Comparison of ENCODE assay signal across 1 cellular context in the genomic region with DNA sequence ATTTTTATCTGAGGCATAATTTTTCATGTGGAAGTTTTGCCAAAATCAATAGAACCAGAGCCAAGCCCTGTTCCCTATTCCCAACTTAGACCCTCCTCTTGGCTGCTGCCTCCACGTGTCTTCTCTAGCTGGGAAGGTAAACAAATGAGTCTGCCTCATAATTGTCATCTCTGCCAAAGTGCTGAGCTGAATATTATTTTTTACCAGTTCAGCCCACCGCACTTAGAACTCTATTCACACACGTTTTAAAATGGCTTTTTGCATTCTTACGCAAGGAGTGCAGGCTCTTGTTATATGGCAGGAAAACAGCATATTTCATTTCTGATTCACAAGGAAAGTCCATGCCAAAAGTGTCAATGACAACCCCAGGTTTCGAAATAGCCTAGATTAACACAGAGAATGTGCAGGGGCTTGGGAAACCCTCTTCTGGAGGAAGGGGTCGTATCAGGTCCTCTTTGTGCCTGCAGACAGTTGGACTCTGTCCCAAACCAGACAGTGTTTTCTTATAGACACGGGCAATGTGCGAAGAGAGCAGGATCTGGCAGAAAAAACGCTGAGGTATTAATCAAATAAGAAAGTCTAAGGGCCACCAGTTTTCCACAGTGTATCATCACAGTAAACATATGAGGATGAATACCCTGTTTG.
TF ChIP-seq lines count a peak whose summit lies in the region.

No MANE protein-coding gene starts in this region.

TF ChIP-seq in HEK293, 187 proteins besides CTCF, POLR2A, EP300 and RAD21 (continued from another document):
- TF ChIP-seq, protein P1, sequence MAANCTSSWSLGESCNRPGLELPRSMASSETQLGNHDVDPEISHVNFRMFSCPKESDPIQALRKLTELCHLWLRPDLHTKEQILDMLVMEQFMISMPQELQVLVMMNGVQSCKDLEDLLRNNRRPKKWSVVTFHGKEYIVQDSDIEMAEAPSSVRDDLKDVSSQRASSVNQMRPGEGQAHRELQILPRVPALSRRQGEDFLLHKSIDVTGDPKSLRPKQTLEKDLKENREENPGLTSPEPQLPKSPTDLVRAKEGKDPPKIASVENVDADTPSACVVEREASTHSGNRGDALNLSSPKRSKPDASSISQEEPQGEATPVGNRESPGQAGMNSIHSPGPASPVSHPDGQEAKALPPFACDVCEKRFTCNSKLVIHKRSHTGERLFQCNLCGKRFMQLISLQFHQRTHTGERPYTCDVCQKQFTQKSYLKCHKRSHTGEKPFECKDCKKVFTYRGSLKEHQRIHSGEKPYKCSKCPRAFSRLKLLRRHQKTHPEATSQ (tag by site-specific recombination; IDR thresholded peaks at IDR 0.05) = no peak
- no peak for TF ChIP-seq ZNF37A (tag by site-specific recombination; IDR thresholded peaks at IDR 0.05)
- TF ChIP-seq ZNF223 (tag by site-specific recombination; IDR thresholded peaks at IDR 0.05) = no peak
- TF ChIP-seq MZF1 (tag by site-specific recombination; IDR thresholded peaks at IDR 0.05; ENCODE audit: borderline replicate concordance) = no peak
- TF ChIP-seq SALL2 (tag by site-specific recombination; IDR thresholded peaks at IDR 0.05; ENCODE audit: borderline replicate concordance) = no peak
- no peak for TF ChIP-seq YY1 (tag by site-specific recombination; IDR thresholded peaks at IDR 0.05)
- TF ChIP-seq KLF7 (tag by site-specific recombination; IDR thresholded peaks at IDR 0.05; ENCODE audit: borderline replicate concordance) = no peak
- no peak for TF ChIP-seq ZNF302 (tag by site-specific recombination; IDR thresholded peaks at IDR 0.05; ENCODE audit: low read depth)
- TF ChIP-seq ZNF514 (tag by site-specific recombination; IDR thresholded peaks at IDR 0.05) = no peak
- no peak for TF ChIP-seq ZNF830 (tag by site-specific recombination; IDR thresholded peaks at IDR 0.05; ENCODE audit: low read depth)
- no peak for TF ChIP-seq ZSCAN23 (tag by site-specific recombination; IDR thresholded peaks at IDR 0.05)
- no peak for TF ChIP-seq ZNF112 (tag by site-specific recombination; IDR thresholded peaks at IDR 0.05)
- no peak for TF ChIP-seq ZNF600 (tag by site-specific recombination; IDR thresholded peaks at IDR 0.05)
- 0 out of 2 replicates have a peak, but pooled peaks have one; percentile 10 for TF ChIP-seq ZNF24 (tag by site-specific recombination; IDR thresholded peaks at IDR 0.05)
- no peak for TF ChIP-seq ZNF391 (tag by site-specific recombination; IDR thresholded peaks at IDR 0.05; ENCODE audit: borderline replicate concordance, low read depth)
- TF ChIP-seq ZEB2 (tag by site-specific recombination; IDR thresholded peaks at IDR 0.05) = 0 out of 2 replicates have a peak, but pooled peaks have one; percentile 44
- no peak for TF ChIP-seq HOXC10 (CRISPR knock-in tag; IDR thresholded peaks at IDR 0.05)
- TF ChIP-seq, protein P2, sequence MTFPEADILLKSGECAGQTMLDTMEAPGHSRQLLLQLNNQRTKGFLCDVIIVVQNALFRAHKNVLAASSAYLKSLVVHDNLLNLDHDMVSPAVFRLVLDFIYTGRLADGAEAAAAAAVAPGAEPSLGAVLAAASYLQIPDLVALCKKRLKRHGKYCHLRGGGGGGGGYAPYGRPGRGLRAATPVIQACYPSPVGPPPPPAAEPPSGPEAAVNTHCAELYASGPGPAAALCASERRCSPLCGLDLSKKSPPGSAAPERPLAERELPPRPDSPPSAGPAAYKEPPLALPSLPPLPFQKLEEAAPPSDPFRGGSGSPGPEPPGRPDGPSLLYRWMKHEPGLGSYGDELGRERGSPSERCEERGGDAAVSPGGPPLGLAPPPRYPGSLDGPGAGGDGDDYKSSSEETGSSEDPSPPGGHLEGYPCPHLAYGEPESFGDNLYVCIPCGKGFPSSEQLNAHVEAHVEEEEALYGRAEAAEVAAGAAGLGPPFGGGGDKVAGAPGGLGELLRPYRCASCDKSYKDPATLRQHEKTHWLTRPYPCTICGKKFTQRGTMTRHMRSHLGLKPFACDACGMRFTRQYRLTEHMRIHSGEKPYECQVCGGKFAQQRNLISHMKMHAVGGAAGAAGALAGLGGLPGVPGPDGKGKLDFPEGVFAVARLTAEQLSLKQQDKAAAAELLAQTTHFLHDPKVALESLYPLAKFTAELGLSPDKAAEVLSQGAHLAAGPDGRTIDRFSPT (tag by site-specific recombination; IDR thresholded peaks at IDR 0.05) = no peak
- TF ChIP-seq ZNF366 (tag by site-specific recombination; conservative IDR thresholded peaks at IDR 0.05) = peak; percentile 16; the same call in 1 of the 2 replicates
- TF ChIP-seq ZNF114 (tag by site-specific recombination; IDR thresholded peaks at IDR 0.05) = no peak
- TF ChIP-seq, protein P3, sequence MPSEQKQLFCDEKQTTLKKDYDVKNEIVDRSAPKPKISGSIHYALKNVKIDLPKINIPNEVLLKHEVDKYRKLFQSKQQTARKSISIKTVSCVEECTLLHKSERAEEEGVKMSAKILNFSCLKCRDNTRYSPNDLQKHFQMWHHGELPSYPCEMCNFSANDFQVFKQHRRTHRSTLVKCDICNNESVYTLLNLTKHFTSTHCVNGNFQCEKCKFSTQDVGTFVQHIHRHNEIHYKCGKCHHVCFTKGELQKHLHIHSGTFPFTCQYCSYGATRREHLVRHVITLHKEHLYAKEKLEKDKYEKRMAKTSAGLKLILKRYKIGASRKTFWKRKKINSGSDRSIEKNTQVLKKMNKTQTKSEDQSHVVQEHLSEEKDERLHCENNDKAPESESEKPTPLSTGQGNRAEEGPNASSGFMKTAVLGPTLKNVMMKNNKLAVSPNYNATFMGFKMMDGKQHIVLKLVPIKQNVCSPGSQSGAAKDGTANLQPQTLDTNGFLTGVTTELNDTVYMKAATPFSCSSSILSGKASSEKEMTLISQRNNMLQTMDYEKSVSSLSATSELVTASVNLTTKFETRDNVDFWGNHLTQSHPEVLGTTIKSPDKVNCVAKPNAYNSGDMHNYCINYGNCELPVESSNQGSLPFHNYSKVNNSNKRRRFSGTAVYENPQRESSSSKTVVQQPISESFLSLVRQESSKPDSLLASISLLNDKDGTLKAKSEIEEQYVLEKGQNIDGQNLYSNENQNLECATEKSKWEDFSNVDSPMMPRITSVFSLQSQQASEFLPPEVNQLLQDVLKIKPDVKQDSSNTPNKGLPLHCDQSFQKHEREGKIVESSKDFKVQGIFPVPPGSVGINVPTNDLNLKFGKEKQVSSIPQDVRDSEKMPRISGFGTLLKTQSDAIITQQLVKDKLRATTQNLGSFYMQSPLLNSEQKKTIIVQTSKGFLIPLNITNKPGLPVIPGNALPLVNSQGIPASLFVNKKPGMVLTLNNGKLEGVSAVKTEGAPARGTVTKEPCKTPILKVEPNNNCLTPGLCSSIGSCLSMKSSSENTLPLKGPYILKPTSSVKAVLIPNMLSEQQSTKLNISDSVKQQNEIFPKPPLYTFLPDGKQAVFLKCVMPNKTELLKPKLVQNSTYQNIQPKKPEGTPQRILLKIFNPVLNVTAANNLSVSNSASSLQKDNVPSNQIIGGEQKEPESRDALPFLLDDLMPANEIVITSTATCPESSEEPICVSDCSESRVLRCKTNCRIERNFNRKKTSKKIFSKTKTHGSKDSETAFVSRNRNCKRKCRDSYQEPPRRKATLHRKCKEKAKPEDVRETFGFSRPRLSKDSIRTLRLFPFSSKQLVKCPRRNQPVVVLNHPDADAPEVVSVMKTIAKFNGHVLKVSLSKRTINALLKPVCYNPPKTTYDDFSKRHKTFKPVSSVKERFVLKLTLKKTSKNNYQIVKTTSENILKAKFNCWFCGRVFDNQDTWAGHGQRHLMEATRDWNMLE (tag by site-specific recombination; conservative IDR thresholded peaks at IDR 0.05; ENCODE audit: low read depth) = no peak
- TF ChIP-seq, protein P4, sequence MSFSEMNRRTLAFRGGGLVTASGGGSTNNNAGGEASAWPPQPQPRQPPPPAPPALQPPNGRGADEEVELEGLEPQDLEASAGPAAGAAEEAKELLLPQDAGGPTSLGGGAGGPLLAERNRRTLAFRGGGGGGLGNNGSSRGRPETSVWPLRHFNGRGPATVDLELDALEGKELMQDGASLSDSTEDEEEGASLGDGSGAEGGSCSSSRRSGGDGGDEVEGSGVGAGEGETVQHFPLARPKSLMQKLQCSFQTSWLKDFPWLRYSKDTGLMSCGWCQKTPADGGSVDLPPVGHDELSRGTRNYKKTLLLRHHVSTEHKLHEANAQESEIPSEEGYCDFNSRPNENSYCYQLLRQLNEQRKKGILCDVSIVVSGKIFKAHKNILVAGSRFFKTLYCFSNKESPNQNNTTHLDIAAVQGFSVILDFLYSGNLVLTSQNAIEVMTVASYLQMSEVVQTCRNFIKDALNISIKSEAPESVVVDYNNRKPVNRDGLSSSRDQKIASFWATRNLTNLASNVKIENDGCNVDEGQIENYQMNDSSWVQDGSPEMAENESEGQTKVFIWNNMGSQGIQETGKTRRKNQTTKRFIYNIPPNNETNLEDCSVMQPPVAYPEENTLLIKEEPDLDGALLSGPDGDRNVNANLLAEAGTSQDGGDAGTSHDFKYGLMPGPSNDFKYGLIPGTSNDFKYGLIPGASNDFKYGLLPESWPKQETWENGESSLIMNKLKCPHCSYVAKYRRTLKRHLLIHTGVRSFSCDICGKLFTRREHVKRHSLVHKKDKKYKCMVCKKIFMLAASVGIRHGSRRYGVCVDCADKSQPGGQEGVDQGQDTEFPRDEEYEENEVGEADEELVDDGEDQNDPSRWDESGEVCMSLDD (tag by site-specific recombination; IDR thresholded peaks at IDR 0.05) = no peak
- TF ChIP-seq ZNF549 (tag by site-specific recombination; IDR thresholded peaks at IDR 0.05) = no peak
